Comparison of ENCODE assay signal across 18 cellular contexts in the genomic region with DNA sequence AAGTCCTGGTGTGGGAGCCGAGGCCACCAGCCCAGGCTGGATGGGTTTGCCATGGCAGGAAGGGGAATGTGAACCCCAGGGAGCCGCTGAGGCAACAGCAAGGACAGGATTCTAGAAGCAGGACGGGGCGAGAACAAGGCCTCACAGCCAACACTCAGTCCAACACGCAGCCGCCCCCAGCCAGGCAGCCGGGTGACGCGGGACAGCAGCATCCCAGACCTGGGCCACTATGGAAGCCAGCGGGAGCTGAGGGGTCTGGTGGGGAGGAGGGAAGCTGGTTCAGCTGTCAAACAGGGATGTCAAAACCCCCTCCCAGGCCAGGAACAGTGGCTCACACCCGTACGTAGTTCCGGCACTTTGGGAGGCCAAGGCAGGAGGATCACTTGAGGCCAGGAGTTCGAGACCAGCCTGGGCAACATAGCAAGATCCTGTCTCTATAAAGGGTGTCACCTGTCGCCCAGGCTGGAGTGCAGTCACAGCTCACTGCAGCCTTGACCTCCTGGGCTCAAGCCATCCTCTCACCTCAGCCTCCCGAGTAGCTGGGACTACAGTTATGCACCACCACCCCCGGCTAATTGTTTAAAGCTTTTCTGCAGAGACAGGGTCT. TPM values are rescaled to one million over a fixed set of nuclear protein-coding genes. Genes with fewer than 3 reads are reported as not detected.
DNase-seq lines count a peak whose midpoint lies in the region; ATAC-seq and TF ChIP-seq lines count a peak whose summit lies in the region.
"Had no signal": no experiment of that assay in that cellular context is flagged by ENCODE, and none has a peak within 500 bp of the region (broad histone marks: within the 10 kb centered on the region; RNA-seq: fewer than 3 reads in every experiment).

No MANE protein-coding gene starts in this region.

- H3K18ac ChIP-seq in H9 (ENCODE audit: insufficient read length, low read depth, low read length) (no peak overlapping the region), trophoblast cell (ENCODE audit: low read length) (no peak overlapping the region)

- H3K14ac ChIP-seq in H9 (ENCODE audit: insufficient read depth, low read length) (no peak overlapping the region; the same call in 1 of the 2 replicates), trophoblast cell (ENCODE audit: low read length) (no peak overlapping the region)

- H2BK12ac ChIP-seq in H9 (ENCODE audit: insufficient read length, low read depth, low read length) (no peak overlapping the region), trophoblast cell (ENCODE audit: low read length) (no peak overlapping the region)

- WGBS in H9 (ENCODE audit: extremely low coverage, insufficient read length, low lambda C conversion rate) = no CpG with 5 or more reads among the region's 17 CpGs
- WGBS in trophoblast cell (ENCODE audit: extremely low coverage, insufficient coverage, insufficient read length) = no CpG with 5 or more reads among the region's 17 CpGs

- H3K79me1 ChIP-seq in H9 (ENCODE audit: insufficient read depth, low read depth, low read length, poor library complexity, severe bottlenecking) = peaks cover 8% of the 10 kb centered on the region
- H3K79me1 ChIP-seq in trophoblast cell (ENCODE audit: low read length) = peaks cover 7% of the 10 kb centered on the region

- no peak overlapping the region for H3K4ac ChIP-seq in H9 (ENCODE audit: low read depth, low read length)
- H3K4ac ChIP-seq in trophoblast cell (ENCODE audit: low read depth, low read length) = peak overlapping the region; percentile 97

- H4K91ac ChIP-seq in H9 (ENCODE audit: insufficient read length, low read depth, low read length) (no peak overlapping the region), trophoblast cell (ENCODE audit: low read depth, low read length) (no peak overlapping the region)

- H3K9me3 ChIP-seq in BLaER1 (no peaks in the 10 kb centered on the region), H9 (ENCODE audit: control insufficient read depth, low read depth, low read length) (no peaks in the 10 kb centered on the region), trophoblast cell (ENCODE audit: insufficient read depth, low read depth, low read length) (no peaks in the 10 kb centered on the region)
- H3K9me3 ChIP-seq in CD4-positive, alpha-beta T cell (ENCODE audit: control insufficient read depth, low read length) = no peaks in the 10 kb centered on the region

- CTCF ChIA-PET in CD4-positive, alpha-beta T cell (lab: Charles Lee) = no interaction called here

- no peak for TF ChIP-seq CTCF in H9 (conservative IDR thresholded peaks at IDR 0.05)
- TF ChIP-seq CTCF in CD4-positive, alpha-beta T cell (IDR thresholded peaks at IDR 0.05) = no peak

- H3K27me3 ChIP-seq in BLaER1 = no peaks in the 10 kb centered on the region
- no peaks in the 10 kb centered on the region for H3K27me3 ChIP-seq in H9 (ENCODE audit: insufficient read depth, low read length)
- H3K27me3 ChIP-seq in trophoblast cell (ENCODE audit: insufficient read depth, low read length) = no peaks in the 10 kb centered on the region
- H3K27me3 ChIP-seq in CD4-positive, alpha-beta T cell (ENCODE audit: control insufficient read depth, insufficient read depth, low read length) = no peaks in the 10 kb centered on the region

- H3K36me3 Mint-ChIP-seq in H9 (ENCODE audit: insufficient read depth in 1 of 3, low read depth in 3 of 3) = peaks cover 8 to 51% (median 43%) of the 10 kb centered on the region in 3 experiments; a peak in 6 of 7 replicates
- H3K36me3 Mint-ChIP-seq in CD4-positive, alpha-beta T cell (ENCODE audit: low read depth) = no peaks in the 10 kb centered on the region
- H3K36me3 Mint-ChIP-seq: CD4-positive, alpha-beta memory T cell had no signal

- H3K4me1 ChIP-seq in BLaER1 (peaks cover 56% of the 10 kb centered on the region), H9 (ENCODE audit: insufficient read depth, low read length) (no peaks in the 10 kb centered on the region), trophoblast cell (ENCODE audit: control insufficient read depth in 1 of 2, insufficient read depth in 2 of 2, low read length in 2 of 2) (peaks cover 8 to 11% of the 10 kb centered on the region in 2 experiments)

- intact Hi-C loops in CD4-positive, alpha-beta T cell (cut with DNase I, micrococcal nuclease) = no loop called here

- H2AFZ ChIP-seq in H9 (ENCODE audit: low read length) (no peak overlapping the region), trophoblast cell (ENCODE audit: insufficient read depth, low read length, poor library complexity) (no peak overlapping the region)

- no peaks in the 10 kb centered on the region for H3K23me2 ChIP-seq in H9 (ENCODE audit: insufficient read length, low read depth, low read length, poor library complexity, severe bottlenecking)

- H3T11ph ChIP-seq in H9 (ENCODE audit: low read length) = no peak overlapping the region

- H3K27ac ChIP-seq in BLaER1 = no peak overlapping the region
- H3K27ac ChIP-seq in H9 (ENCODE audit: insufficient read length, low read depth, low read length) = no peak overlapping the region
- no peak overlapping the region for H3K27ac ChIP-seq in trophoblast cell (ENCODE audit: low read depth, low read length)
- H3K27ac ChIP-seq in CD4-positive, alpha-beta T cell (ENCODE audit: low read depth, low read length) = no peak overlapping the region
- H3K27ac ChIP-seq: HL-60 had no signal

- DNase-seq in H9 = no peak
- peak; percentile 32 for DNase-seq in astrocyte of the hippocampus (ENCODE audit: low read depth, low spot score)
- no peak for DNase-seq in trophoblast cell
- no peak for DNase-seq in activated CD4-positive, alpha-beta T cell treated with anti-CD3 and anti-CD28 coated beads, Interleukin-2, amount 50 U/mL, for 4 hours
- no peak for DNase-seq in CD4-positive, alpha-beta T cell
- DNase-seq in NCI-H1694 (lab: John Stamatoyannopoulos, UW) = no peak
- DNase-seq: 8988T; AML-193; C1 segment of cervical spinal cord; CD4-positive, alpha-beta memory T cell; DMS153; DMS79 treated with DMSO at 0.1 percent for 48 hours; EL; GOT3; HCEC 1CT; IMR-90 had no signal

- H3K36me3 ChIP-seq in BLaER1 (peaks cover 92% of the 10 kb centered on the region), trophoblast cell (ENCODE audit: control insufficient read depth in 1 of 2, insufficient read depth in 2 of 2, low read length in 2 of 2) (peaks cover 65 to 68% of the 10 kb centered on the region in 2 experiments)

- no peak overlapping the region for H4K8ac ChIP-seq in H9 (replicated peaks; ENCODE audit: insufficient read length, low read depth, low read length)
- no peak overlapping the region for H4K8ac ChIP-seq in trophoblast cell (ENCODE audit: low read depth, low read length)

- no peak overlapping the region for H2BK15ac ChIP-seq in H9 (ENCODE audit: low read depth, low read length)

- H2BK5ac ChIP-seq in H9 (ENCODE audit: insufficient read length, low read length) (no peak overlapping the region), trophoblast cell (ENCODE audit: low read depth, low read length, poor library complexity) (no peak overlapping the region)

- no peaks in the 10 kb centered on the region for H3K9me3 Mint-ChIP-seq in H9
- H3K9me3 Mint-ChIP-seq in CD4-positive, alpha-beta T cell = no peaks in the 10 kb centered on the region
- H3K9me3 Mint-ChIP-seq: CD4-positive, alpha-beta memory T cell had no signal

- no peak overlapping the region for H2BK120ac ChIP-seq in H9 (ENCODE audit: low read depth, low read length, poor library complexity, severe bottlenecking)
- no peak overlapping the region for H2BK120ac ChIP-seq in trophoblast cell (ENCODE audit: insufficient read depth, low read length, poor library complexity)

- H3K9ac ChIP-seq in BLaER1 = peak overlapping the region; percentile 29; the same call in 1 of the 2 replicates
- no peak overlapping the region for H3K9ac ChIP-seq in H9 (ENCODE audit: extremely low read depth, insufficient read length, low read length)
- no peak overlapping the region for H3K9ac ChIP-seq in trophoblast cell (ENCODE audit: low read length)

- H4K5ac ChIP-seq in H9 (ENCODE audit: insufficient read length, low read depth, low read length) = no peak overlapping the region

- H4K20me1 ChIP-seq in BLaER1 (peaks cover 100% of the 10 kb centered on the region), H9 (ENCODE audit: control insufficient read depth, insufficient read depth, insufficient read length) (no peaks in the 10 kb centered on the region)

- H3K56ac ChIP-seq in H9 (ENCODE audit: insufficient read length, low read depth, low read length) = no peak overlapping the region

- POLR2A ChIA-PET in CD4-positive, alpha-beta T cell (lab: Charles Lee) = no interaction called here

- H2AK5ac ChIP-seq in H9 (ENCODE audit: insufficient read length, low read length) = no peak overlapping the region
- H2AK5ac ChIP-seq in trophoblast cell (ENCODE audit: low read length) = no peak overlapping the region

- H3K27ac Mint-ChIP-seq in H9 = peak overlapping the region; percentile 49 to 84 (median 52); a peak in 1 of 7 replicates
- no peak overlapping the region for H3K27ac Mint-ChIP-seq in CD4-positive, alpha-beta T cell

- no peak for ATAC-seq in CD4-positive, alpha-beta T cell (ENCODE audit: poor library complexity)

- H3K4me3 Mint-ChIP-seq in H9 = no peak overlapping the region
- H3K4me3 Mint-ChIP-seq in CD4-positive, alpha-beta T cell = no peak overlapping the region
- H3K4me3 Mint-ChIP-seq: CD4-positive, alpha-beta memory T cell had no signal

- peaks cover 41% of the 10 kb centered on the region; the same call in 1 of the 2 replicates for H3K79me2 ChIP-seq in H9 (ENCODE audit: insufficient read depth, low read length)
- peaks cover 43% of the 10 kb centered on the region for H3K79me2 ChIP-seq in trophoblast cell (ENCODE audit: control insufficient read depth, insufficient read depth, low read length, poor library complexity)

- H3K4me3 ChIP-seq in BLaER1 = no peak overlapping the region
- H3K4me3 ChIP-seq in trophoblast cell (ENCODE audit: low read depth, low read length) = no peak overlapping the region

- H4K12ac ChIP-seq in trophoblast cell (ENCODE audit: low read depth, low read length) = no peak overlapping the region

- H2BK20ac ChIP-seq in H9 (ENCODE audit: low read depth, low read length, poor library complexity, severe bottlenecking) = no peak overlapping the region

- H3K23ac ChIP-seq in H9 (ENCODE audit: insufficient read length, low read depth, low read length) = no peak overlapping the region
- H3K23ac ChIP-seq in trophoblast cell (ENCODE audit: low read length) = no peak overlapping the region

- no peaks in the 10 kb centered on the region for H3K27me3 Mint-ChIP-seq in H9 (ENCODE audit: low read depth)
- no peaks in the 10 kb centered on the region for H3K27me3 Mint-ChIP-seq in CD4-positive, alpha-beta T cell
- H3K27me3 Mint-ChIP-seq: CD4-positive, alpha-beta memory T cell had no signal

- peaks cover 0 to 11% of the 10 kb centered on the region in 2 experiments; a peak in 2 of 4 replicates for H3K4me1 Mint-ChIP-seq in H9
- no peaks in the 10 kb centered on the region for H3K4me1 Mint-ChIP-seq in CD4-positive, alpha-beta T cell (ENCODE audit: low read depth)
- H3K4me1 Mint-ChIP-seq: CD4-positive, alpha-beta memory T cell had no signal

- H3K4me2 ChIP-seq in BLaER1 (peak overlapping the region; percentile 45), H9 (ENCODE audit: insufficient read depth, insufficient read length, low read length) (no peak overlapping the region), trophoblast cell (ENCODE audit: low read length) (no peak overlapping the region)

RNA-seq across cellular contexts. Expression of gene MEX3D, which starts 6.8 kb away (rescaled TPM):
- 70.4 and 75.9 TPM in 2 replicates for total RNA-seq in H9 (2021)
- 102 and 105 TPM in 2 replicates for polyA plus RNA-seq in trophoblast cell (2013)
- 1 to 10 TPM; 1.6 to 2.3 TPM for total RNA-seq in CD4-positive, alpha-beta T cell

RNA-seq across cellular contexts. Expression of gene MBD3, which starts 31.3 kb away (rescaled TPM):
- 126 and 128 TPM in 2 replicates for total RNA-seq in H9 (2021)
- 98.4 and 103 TPM in 2 replicates for polyA plus RNA-seq in trophoblast cell (2013)
- total RNA-seq in CD4-positive, alpha-beta T cell = 10 to 100 TPM; 34.3 to 35.2 TPM

RNA-seq across cellular contexts. Expression of gene PLK5, which starts 37.5 kb away (rescaled TPM):
- total RNA-seq in H9 (2021) = 0.50 and 0.57 TPM in 2 replicates
- 0.01 TPM in 1 of 2 replicates, not detected in the other for polyA plus RNA-seq in trophoblast cell (2013)
- under 1 TPM in 1 of 2 experiments, not detected in 1; 0.14 TPM for total RNA-seq in CD4-positive, alpha-beta T cell
- total RNA-seq: CD4-positive, alpha-beta memory T cell; IMR-90 had no signal
- polyA plus RNA-seq: CD4-positive, alpha-beta memory T cell; IMR-90 had no signal

RNA-seq across cellular contexts. Expression of gene UQCR11, which starts 43.9 kb away (rescaled TPM):
- total RNA-seq in H9 (2021) = 166 and 174 TPM in 2 replicates
- 125 and 128 TPM in 2 replicates for polyA plus RNA-seq in trophoblast cell (2013)
- total RNA-seq in CD4-positive, alpha-beta T cell = 10 to 100 TPM; 88.9 to 93.8 TPM

RNA-seq across cellular contexts. Expression of gene ADAMTSL5, which starts 48.5 kb away (rescaled TPM):
- 1.4 and 1.5 TPM in 2 replicates for total RNA-seq in H9 (2021)
- polyA plus RNA-seq in trophoblast cell (2013) = 7.5 and 7.6 TPM in 2 replicates
- 1 to 10 TPM; 4.3 to 5.7 TPM for total RNA-seq in CD4-positive, alpha-beta T cell

Comparison
In these comparisons a context has a peak if more than half of its experiments do, and no peak if none do; other contexts are left out.
1. RNA of gene MEX3D, which starts 6.8 kb away (total RNA-seq): 70.4 to 75.9 TPM in H9; 1.6 to 2.3 TPM in CD4-positive, alpha-beta T cell; every median in the first group is over 10 times any median in the second.